ENCODE assay signal across 14 cellular contexts in genomic region chr19:10686661-10687517, GRCh38. TPM values are rescaled to one million over a fixed set of nuclear protein-coding genes. Genes with fewer than 3 reads are reported as not detected.
DNase-seq lines count a peak whose midpoint lies in the region; ATAC-seq and TF ChIP-seq lines count a peak whose summit lies in the region.
"Had no signal": no experiment of that assay in that cellular context is flagged by ENCODE, and none has a peak within 500 bp of the region (broad histone marks: within the 10 kb centered on the region; RNA-seq: fewer than 3 reads in every experiment).

No MANE protein-coding gene starts in this region.

- H3K4me1 Mint-ChIP-seq in brain: peaks cover 7% of the 10 kb centered on the region
- H3K4me1 Mint-ChIP-seq in glutamatergic neuron (ENCODE audit: low read depth, unreplicated experiment): no peaks in the 10 kb centered on the region

- no peaks in the 10 kb centered on the region for H3F3A ChIP-seq in smooth muscle cell (ENCODE audit: low read depth)

- CTCF ChIA-PET in HEK293 (lab: Yijun Ruan, JAX): interaction anchor here (0.9 to 1.9 kb wide), 2 partner anchors 13 to 105 kb away, joined by 3 to 4 read pairs; no protein-coding TSS in a partner anchor

- DNase-seq in glutamatergic neuron: no peak
- DNase-seq in pons (ENCODE audit: low spot score): peak; percentile 78
- no peak for DNase-seq in esophagus muscularis mucosa (ENCODE audit: extremely low spot score)
- DNase-seq in smooth muscle cell (lab: John Stamatoyannopoulos, UW; ENCODE audit: unreplicated experiment): no peak
- DNase-seq in stimulated activated CD4-positive, alpha-beta T cell treated with anti-CD3 and anti-CD28 coated beads, Interleukin-12 subunit alpha, Interleukin-12 subunit beta, amount 100 ng/mL, for 4 hours: no peak
- DNase-seq: activated T-cell treated with anti-CD3 and anti-CD28 coated beads, Interleukin-2, amount 50 U/mL, for 1 hour; DMS 273 treated with DMSO at 0.1 percent for 48 hours; kidney; transverse colon had no signal

- H3K9me3 Mint-ChIP-seq in brain (no peaks in the 10 kb centered on the region), glutamatergic neuron (ENCODE audit: unreplicated experiment) (peaks cover 11% of the 10 kb centered on the region)

- H3K27me3 Mint-ChIP-seq in brain: no peaks in the 10 kb centered on the region
- H3K27me3 Mint-ChIP-seq in glutamatergic neuron (ENCODE audit: unreplicated experiment): peaks cover 8% of the 10 kb centered on the region

- H3K36me3 ChIP-seq in HEK293 (ENCODE audit: control insufficient read depth in 2 of 2, insufficient read depth in 1 of 2, low read length in 2 of 2) (peaks cover 17 to 100% of the 10 kb centered on the region in 2 experiments), esophagus muscularis mucosa (peaks cover 73 to 100% (median 99%) of the 10 kb centered on the region in 4 donors), smooth muscle cell (ENCODE audit: low read depth) (peaks cover 20% of the 10 kb centered on the region)

- no peak overlapping the region for H3K4me2 ChIP-seq in smooth muscle cell

- no peak for TF ChIP-seq EP300 in esophagus muscularis mucosa (IDR thresholded peaks at IDR 0.05)

- TF ChIP-seq CTCF in HEK293 (tag by site-specific recombination; IDR thresholded peaks at IDR 0.05) (no peak), brain (conservative IDR thresholded peaks at IDR 0.05) (no peak), glutamatergic neuron (IDR thresholded peaks at IDR 0.05; ENCODE audit: partially characterized antibody, unreplicated experiment) (no peak), esophagus muscularis mucosa (IDR thresholded peaks at IDR 0.05) (no peak), smooth muscle cell (IDR thresholded peaks at IDR 0.05; ENCODE audit: borderline replicate concordance, insufficient read depth, poor library complexity, severe bottlenecking) (no peak)

- H3K9ac ChIP-seq in smooth muscle cell (ENCODE audit: low read depth): no peak overlapping the region

- no peak overlapping the region for H2AFZ ChIP-seq in smooth muscle cell (ENCODE audit: low read depth)

- no peaks in the 10 kb centered on the region for H3K27me3 ChIP-seq in esophagus muscularis mucosa
- H3K27me3 ChIP-seq in smooth muscle cell (ENCODE audit: low read depth): no peaks in the 10 kb centered on the region
- H3K27me3 ChIP-seq: pancreas, transverse colon had no signal

- H3K27ac Mint-ChIP-seq in brain (peak overlapping the region in 4 of 5 experiments; percentile 42 to 92 (median 86)), glutamatergic neuron (ENCODE audit: unreplicated experiment) (peak overlapping the region; percentile 55)

- peaks cover 57% of the 10 kb centered on the region for H3K36me3 Mint-ChIP-seq in brain
- H3K36me3 Mint-ChIP-seq in glutamatergic neuron (ENCODE audit: unreplicated experiment): peaks cover 4% of the 10 kb centered on the region

- intact Hi-C loops in esophagus muscularis mucosa (cut with DNase I): no loop called here

- ATAC-seq in HG02798 (IDR thresholded peaks at IDR 0.05; ENCODE audit: poor library complexity, unreplicated experiment): no peak
- ATAC-seq: Panc1 had no signal

- no peak overlapping the region for H3K4me3 ChIP-seq in HEK293 (ENCODE audit: low read depth, low read length)
- no peak overlapping the region for H3K4me3 ChIP-seq in esophagus muscularis mucosa
- H3K4me3 ChIP-seq in smooth muscle cell: no peak overlapping the region
- H3K4me3 ChIP-seq: pancreas, transverse colon had no signal

- TF ChIP-seq POLR2A in esophagus muscularis mucosa (IDR thresholded peaks at IDR 0.05; ENCODE audit: low read depth): no peak

- POLR2A ChIA-PET in HEK293 (lab: Yijun Ruan, JAX): interaction anchor here (0.5 kb wide), 1 partner anchor 111 kb away, joined by 4 read pairs; no protein-coding TSS in a partner anchor

- peak overlapping the region in 1 of 5 experiments; percentile 22 for H3K4me3 Mint-ChIP-seq in brain
- no peak overlapping the region for H3K4me3 Mint-ChIP-seq in glutamatergic neuron (ENCODE audit: unreplicated experiment)

- H3K9me3 ChIP-seq in HEK293 (ENCODE audit: control insufficient read depth, insufficient read depth, low read depth, low read length): no peaks in the 10 kb centered on the region
- no peaks in the 10 kb centered on the region for H3K9me3 ChIP-seq in esophagus muscularis mucosa
- H3K9me3 ChIP-seq in smooth muscle cell (replicated peaks; ENCODE audit: low read depth): no peaks in the 10 kb centered on the region
- H3K9me3 ChIP-seq: pancreas, transverse colon had no signal

- H3K27ac ChIP-seq in HEK293 (ENCODE audit: extremely low read depth, low read depth, low read length): no peak overlapping the region
- H3K27ac ChIP-seq in esophagus muscularis mucosa (replicated peaks in 1 of 4): no peak overlapping the region
- no peak overlapping the region for H3K27ac ChIP-seq in smooth muscle cell (ENCODE audit: low read depth)
- H3K27ac ChIP-seq: pancreas, transverse colon had no signal

- H3K4me1 ChIP-seq in HEK293 (ENCODE audit: control insufficient read depth, insufficient read depth, low read length): no peaks in the 10 kb centered on the region
- peaks cover 7 to 14% (median 10%) of the 10 kb centered on the region in 4 donors for H3K4me1 ChIP-seq in esophagus muscularis mucosa
- no peaks in the 10 kb centered on the region for H3K4me1 ChIP-seq in smooth muscle cell (ENCODE audit: low read depth)
- H3K4me1 ChIP-seq: pancreas, transverse colon had no signal

- H4K20me1 ChIP-seq in smooth muscle cell (ENCODE audit: low read depth): peaks cover 100% of the 10 kb centered on the region

- WGBS in esophagus muscularis mucosa: 84% methylated on average over 22 of the region's 31 CpGs
- 96% methylated on average over 26 of the region's 31 CpGs for WGBS in smooth muscle cell (ENCODE audit: low lambda C conversion rate)

- no peaks in the 10 kb centered on the region for H3K79me2 ChIP-seq in smooth muscle cell (ENCODE audit: low read depth)

TF ChIP-seq in HEK293, 187 proteins besides CTCF, POLR2A, EP300 and RAD21:
- TF ChIP-seq ZNF292 (tag by site-specific recombination; IDR thresholded peaks at IDR 0.05; ENCODE audit: borderline replicate concordance, low read depth) (no peak), ZIC2 (tag by site-specific recombination; IDR thresholded peaks at IDR 0.05) (peak; percentile 48), ZNF555 (tag by site-specific recombination; conservative IDR thresholded peaks at IDR 0.05) (no peak), KLF8 (tag by site-specific recombination; IDR thresholded peaks at IDR 0.05) (no peak), ZNF341 (tag by site-specific recombination; IDR thresholded peaks at IDR 0.05; ENCODE audit: low read depth) (peak; percentile 40; the same call in 1 of the 2 replicates)

RNA-seq across cellular contexts. Expression of gene QTRT1, which starts 14.3 kb away (rescaled TPM):
- polyA plus RNA-seq in brain (ENCODE audit: insufficient read depth, low read depth, low replicate concordance): 23.5 TPM
- 35.1 TPM for total RNA-seq in glutamatergic neuron (ENCODE audit: unreplicated experiment)
- total RNA-seq in esophagus muscularis mucosa: 10 to 100 TPM; 19.9 to 34.9 (median 25.4) TPM
- total RNA-seq in smooth muscle cell: 13.3 and 16.0 TPM in 2 replicates
- 42.3 and 49.4 TPM in 2 replicates for polyA plus RNA-seq in smooth muscle cell

RNA-seq across cellular contexts. Expression of gene DNM2, which starts 31.0 kb away (rescaled TPM):
- polyA plus RNA-seq in brain (ENCODE audit: insufficient read depth, low read depth, low replicate concordance) (134 TPM), smooth muscle cell (93.2 and 111 TPM in 2 replicates)
- total RNA-seq in glutamatergic neuron (ENCODE audit: unreplicated experiment) (227 TPM), esophagus muscularis mucosa (100 to 1,000 TPM in 1 of 4 donors, 10 to 100 TPM in 3; 73.6 to 115 (median 93.7) TPM), smooth muscle cell (46.4 and 65.1 TPM in 2 replicates)

RNA-seq across cellular contexts. Expression of gene ILF3, which starts 32.7 kb away (rescaled TPM):
- 261 TPM for polyA plus RNA-seq in brain (ENCODE audit: insufficient read depth, low read depth, low replicate concordance)
- 536 TPM for total RNA-seq in glutamatergic neuron (ENCODE audit: unreplicated experiment)
- 100 to 1,000 TPM in 3 of 4 donors, 10 to 100 TPM in 1; 79.2 to 127 (median 102) TPM for total RNA-seq in esophagus muscularis mucosa
- 78.0 and 125 TPM in 2 replicates for total RNA-seq in smooth muscle cell
- polyA plus RNA-seq in smooth muscle cell: 108 and 118 TPM in 2 replicates
